ENCODE assay signal across 18 cellular contexts in genomic region chr7:17774248-17774647, GRCh38.
A peak's percentile ranks its signal among the peaks of the same experiment; 100 is the strongest.
DNase-seq lines count a peak whose midpoint lies in the region; ATAC-seq, FAIRE-seq and TF ChIP-seq lines count a peak whose summit lies in the region.
"Had no signal": no experiment of that assay in that cellular context is flagged by ENCODE, and none has a peak within 500 bp of the region (broad histone marks: within the 10 kb centered on the region; RNA-seq: fewer than 3 reads in every experiment).

No MANE protein-coding gene starts in this region.

- H3K9ac ChIP-seq in PC-3 (ENCODE audit: low read length): no peak overlapping the region
- H3K9ac ChIP-seq in fibroblast of lung (ENCODE audit: insufficient read depth, low read length): no peak overlapping the region

- H3K4me1 Mint-ChIP-seq in MCF 10A (ENCODE audit: insufficient read depth, unreplicated experiment): peaks cover 35% of the 10 kb centered on the region

- no peak overlapping the region for H2AFZ ChIP-seq in PC-3 (ENCODE audit: low read length)
- no peak overlapping the region for H2AFZ ChIP-seq in fibroblast of lung (ENCODE audit: low read length)

- no peaks in the 10 kb centered on the region for H3K9me3 Mint-ChIP-seq in MCF 10A (ENCODE audit: unreplicated experiment)

- H3K4me3 Mint-ChIP-seq in MCF 10A (ENCODE audit: unreplicated experiment): no peak overlapping the region

- peak overlapping the region; percentile 49 for H3K27ac Mint-ChIP-seq in MCF 10A (ENCODE audit: low read depth, unreplicated experiment)

- DNase-seq in MCF 10A (ENCODE audit: unreplicated experiment): peak; percentile 71
- no peak for DNase-seq in breast epithelium (ENCODE audit: low spot score in 2 of 2)
- peak; percentile 78 for DNase-seq in PC-3
- DNase-seq in fibroblast of lung (ENCODE audit: low read depth in 2 of 2): peak; percentile 79 to 98
- DNase-seq in urothelium cell line (ENCODE audit: low spot score): peak; percentile 30
- DNase-seq in NCI-H2227 treated with DMSO at 0.1 percent for 48 hours (lab: John Stamatoyannopoulos, UW): no peak
- DNase-seq in lower lobe of right lung: no peak
- no peak for DNase-seq in GM13976 (ENCODE audit: low spot score)
- DNase-seq: activated CD4-positive, alpha-beta T cell treated with anti-CD3 and anti-CD28 coated beads for 1 hour; activated effector memory CD4-positive, alpha-beta T cell treated with Interleukin-2 at 50 U/mL for 16 hours; AML-193; islet precursor cell; NCI-H187 treated with DMSO at 0.1 percent for 48 hours; SHP77; stimulated activated CD4-positive, alpha-beta T cell treated with anti-CD3 and anti-CD28 coated beads, Interleukin-4, amount 100 ng/mL, for 1 hour had no signal

- peaks cover 7% of the 10 kb centered on the region for H3K36me3 Mint-ChIP-seq in MCF 10A (ENCODE audit: insufficient read depth, unreplicated experiment)

- no peaks in the 10 kb centered on the region for H3K4me1 ChIP-seq in breast epithelium
- peaks cover 21% of the 10 kb centered on the region for H3K4me1 ChIP-seq in PC-3 (ENCODE audit: insufficient read depth, low read length)
- peaks cover 9% of the 10 kb centered on the region for H3K4me1 ChIP-seq in fibroblast of lung (ENCODE audit: control insufficient read depth, extremely low read depth, insufficient read depth, low read length)
- peaks cover 6% of the 10 kb centered on the region for H3K4me1 ChIP-seq in lower lobe of right lung

- no peaks in the 10 kb centered on the region for H4K20me1 ChIP-seq in PC-3 (ENCODE audit: low read length)
- no peaks in the 10 kb centered on the region for H4K20me1 ChIP-seq in fibroblast of lung (ENCODE audit: control insufficient read depth, extremely low read depth, insufficient read depth, low read length)

- in situ Hi-C loops in GM13976 (cut with MboI; ENCODE audit: low sequenced_read_pairs, unreplicated experiment): loop anchor here (10.0 kb wide), 1 partner anchor 551 kb away; no protein-coding TSS in a partner anchor

- H3K36me3 ChIP-seq in breast epithelium: no peaks in the 10 kb centered on the region
- H3K36me3 ChIP-seq in PC-3 (ENCODE audit: low read depth, low read length): no peaks in the 10 kb centered on the region
- H3K36me3 ChIP-seq in fibroblast of lung (ENCODE audit: control insufficient read depth, insufficient read depth, low read length): no peaks in the 10 kb centered on the region
- no peaks in the 10 kb centered on the region for H3K36me3 ChIP-seq in lower lobe of right lung
- H3K36me3 ChIP-seq: neutrophil had no signal

- no peak for TF ChIP-seq CTCF in MCF 10A (IDR thresholded peaks at IDR 0.05; ENCODE audit: unreplicated experiment)
- TF ChIP-seq CTCF in breast epithelium (IDR thresholded peaks at IDR 0.05): no peak
- TF ChIP-seq CTCF in PC-3 (conservative IDR thresholded peaks at IDR 0.05; ENCODE audit: low read depth, low read length): no peak
- no peak for TF ChIP-seq CTCF in fibroblast of lung (conservative IDR thresholded peaks at IDR 0.05 in 1 of 2, IDR thresholded peaks at IDR 0.05 in 1 of 2; ENCODE audit: low read depth in 1 of 2, low read length in 2 of 2)
- TF ChIP-seq CTCF in lower lobe of right lung (IDR thresholded peaks at IDR 0.05): no peak
- no peak for TF ChIP-seq CTCF in GM13976 (IDR thresholded peaks at IDR 0.05; ENCODE audit: borderline replicate concordance, control extremely low read depth, extremely low read depth, insufficient read depth, missing control alignments)

- BruUV-seq in MCF 10A (replicated peaks; lab: Mats Ljungman, UMichigan) (no TSS peak), PC-3 (replicated peaks; lab: Mats Ljungman, UMichigan) (no TSS peak)

- no peak for TF ChIP-seq POLR2A in breast epithelium (IDR thresholded peaks at IDR 0.05)

- H3K9me3 ChIP-seq in breast epithelium (no peaks in the 10 kb centered on the region), PC-3 (ENCODE audit: low read length) (no peaks in the 10 kb centered on the region), fibroblast of lung (ENCODE audit: control insufficient read depth, insufficient read depth, low read depth, low read length) (no peaks in the 10 kb centered on the region), lower lobe of right lung (no peaks in the 10 kb centered on the region)
- H3K9me3 ChIP-seq: neutrophil had no signal

- CTCF ChIA-PET in MCF 10A (lab: Yijun Ruan, JAX) (interaction anchor here (0.6 to 1.1 kb wide), 6 partner anchors 12 to 1527 kb away, joined by 3 to 4 read pairs (median 3); no protein-coding TSS in a partner anchor), PC-3 (lab: Charles Lee) (no interaction called here)

- intact Hi-C loops in MCF 10A (cut with micrococcal nuclease) (loop anchor here (5.0 kb wide), 1 partner anchor 472 kb away; no protein-coding TSS in a partner anchor), breast epithelium (cut with DNase I; ENCODE audit: low total_unique reads) (no loop called here), PC-3 (cut with micrococcal nuclease) (loop anchor here (5.0 kb wide), 1 partner anchor 168 kb away; the partner anchor contains the start of gene SNX13), lower lobe of right lung (cut with DNase I) (no loop called here)

- ATAC-seq in PC-3: peak; percentile 74
- ATAC-seq in lower lobe of right lung: no peak

- H3K27me3 Mint-ChIP-seq in MCF 10A (ENCODE audit: insufficient read depth, unreplicated experiment): no peaks in the 10 kb centered on the region

- H3K4me2 ChIP-seq in PC-3 (ENCODE audit: low read length): no peak overlapping the region
- no peak overlapping the region for H3K4me2 ChIP-seq in fibroblast of lung (ENCODE audit: extremely low read depth, insufficient read depth, low read length)

- no peaks in the 10 kb centered on the region for H3F3A ChIP-seq in PC-3 (ENCODE audit: low read length, unreplicated experiment)

- no peaks in the 10 kb centered on the region for H3K9me2 ChIP-seq in PC-3 (replicated peaks; ENCODE audit: low read length)

- H3K79me2 ChIP-seq in PC-3 (ENCODE audit: low read length): no peaks in the 10 kb centered on the region
- no peaks in the 10 kb centered on the region for H3K79me2 ChIP-seq in fibroblast of lung (ENCODE audit: control insufficient read depth, insufficient read depth, low read length)

- POLR2A ChIA-PET in MCF 10A (lab: Yijun Ruan, JAX): interaction anchor here (1.0 to 4.4 kb wide), 10 partner anchors 11 to 171 kb away, joined by 3 to 30 read pairs (median 5); partner anchors contain the start of gene SNX13
- POLR2A ChIA-PET in PC-3 (lab: Charles Lee; ENCODE audit: unreplicated experiment): interaction anchor here (0.6 kb wide), 1 partner anchor 402 kb away, joined by 3 read pairs; no protein-coding TSS in a partner anchor

- H3K27me3 ChIP-seq in breast epithelium (no peaks in the 10 kb centered on the region), PC-3 (ENCODE audit: low read length) (no peaks in the 10 kb centered on the region), fibroblast of lung (ENCODE audit: control insufficient read depth, insufficient read depth, low read length) (no peaks in the 10 kb centered on the region), lower lobe of right lung (ENCODE audit: low read depth) (no peaks in the 10 kb centered on the region)
- H3K27me3 ChIP-seq: neutrophil had no signal

- H3K27ac ChIP-seq in breast epithelium (no peak overlapping the region), PC-3 (ENCODE audit: low read length) (no peak overlapping the region), fibroblast of lung (ENCODE audit: insufficient read depth, low read length) (no peak overlapping the region), lower lobe of right lung (no peak overlapping the region)
- H3K27ac ChIP-seq: neutrophil had no signal

- H3K4me3 ChIP-seq in breast epithelium (no peak overlapping the region), PC-3 (ENCODE audit: low read length) (no peak overlapping the region), fibroblast of lung (replicated peaks in 1 of 4; ENCODE audit: control extremely low read depth in 1 of 4, insufficient read depth in 1 of 4, low read depth in 3 of 4, low read length in 4 of 4) (no peak overlapping the region), lower lobe of right lung (no peak overlapping the region)

- FAIRE-seq in urothelium cell line (lab: Jason Lieb, UNC): no peak
- FAIRE-seq: GM19239, HTR-8/SVneo had no signal

Comparison
In these comparisons a context has a peak if more than half of its experiments do, and no peak if none do; other contexts are left out.
1. DNase-seq: peak in MCF 10A (single experiment), PC-3 (single experiment), fibroblast of lung (2 of 2) and urothelium cell line (single experiment); none in breast epithelium (0 of 2), NCI-H2227 treated with DMSO at 0.1 percent for 48 hours (single experiment), lower lobe of right lung (single experiment) and GM13976 (single experiment).
2. intact Hi-C loops: an anchor here in MCF 10A (5.0 kb wide) and PC-3 (5.0 kb wide); none called in breast epithelium and lower lobe of right lung.